ENCODE assay signal across 24 cellular contexts in the genomic region with DNA sequence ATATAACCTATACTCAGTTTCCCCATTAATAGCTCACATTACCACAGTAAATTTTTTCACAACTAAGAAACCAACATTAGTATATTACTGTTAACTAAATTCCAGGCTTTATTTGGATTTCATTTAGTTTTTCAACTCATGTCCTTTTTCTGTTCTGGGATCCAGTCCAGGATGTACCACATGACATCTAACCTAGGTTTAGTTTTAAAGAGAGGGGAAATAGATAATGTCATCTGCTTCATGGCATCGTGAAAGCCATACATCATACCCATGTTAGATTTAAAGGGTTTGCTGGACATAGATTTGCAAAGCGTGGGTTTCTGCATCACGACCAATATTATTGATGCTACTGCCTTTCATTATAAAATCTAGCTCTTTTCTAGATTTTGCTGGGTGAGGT. TPM values are rescaled to one million over a fixed set of nuclear protein-coding genes. Genes with fewer than 3 reads are reported as not detected.
A peak's percentile ranks its signal among the peaks of the same experiment; 100 is the strongest.
DNase-seq lines count a peak whose midpoint lies in the region; ATAC-seq and TF ChIP-seq lines count a peak whose summit lies in the region.
"Had no signal": no experiment of that assay in that cellular context is flagged by ENCODE, and none has a peak within 500 bp of the region (broad histone marks: within the 10 kb centered on the region; RNA-seq: fewer than 3 reads in every experiment).

No MANE protein-coding gene starts in this region.

- no peaks in the 10 kb centered on the region for H3K27me3 ChIP-seq in ACC112 (ENCODE audit: insufficient read depth, low read length)
- H3K27me3 ChIP-seq: BLaER1 treated with 17β-estradiol and CSF1 and Interleukin-3, amounts not matched to agents 10 nM and 100 nM had no signal

- H2AFZ ChIP-seq in ACC112 (ENCODE audit: low read length, unreplicated experiment) = no peak overlapping the region
- H2AFZ ChIP-seq: GM23338 had no signal

- H3K36me3 ChIP-seq in ACC112 (ENCODE audit: insufficient read depth, low read length) = 0 out of 2 replicates have a peak, but pooled peaks cover 3% of the 10 kb centered on the region

- H3K79me2 ChIP-seq in ACC112 (ENCODE audit: control insufficient read depth, insufficient read depth, low read length, unreplicated experiment) = no peaks in the 10 kb centered on the region

- ATAC-seq in activated T-cell treated with anti-CD3 and anti-CD28 coated beads, Interleukin-2, amount 50 U/mL, for 72 hours (replicated peaks in 1 of 2) = no peak
- ATAC-seq: GM23338 had no signal

- peaks cover 12% of the 10 kb centered on the region for H3K4me1 ChIP-seq in ACC112 (ENCODE audit: control insufficient read depth, insufficient read depth, low read length, unreplicated experiment)

- H3K27ac ChIP-seq in ACC112 (ENCODE audit: low read depth, low read length) = peak overlapping the region; percentile 94

- peaks cover 12% of the 10 kb centered on the region for H3K4me1 Mint-ChIP-seq in activated T-cell treated with anti-CD3 and anti-CD28 coated beads, Interleukin-2, amount 50 U/mL, for 72 hours (ENCODE audit: low read depth)
- H3K4me1 Mint-ChIP-seq: GM23338, neural crest cell had no signal

- H3K4me3 ChIP-seq in ACC112 (ENCODE audit: low read depth, low read length) = no peak overlapping the region
- H3K4me3 ChIP-seq in astrocyte of the spinal cord (ENCODE audit: low read depth, low read length) = no peak overlapping the region
- H3K4me3 ChIP-seq in fibroblast of the aortic adventitia (ENCODE audit: low read depth, low read length) = no peak overlapping the region
- H3K4me3 ChIP-seq: BLaER1 treated with 17β-estradiol and CSF1 and Interleukin-3, amounts not matched to agents 10 nM and 100 nM; GM23338; mucosa of descending colon had no signal

- H3K36me3 Mint-ChIP-seq in activated T-cell treated with anti-CD3 and anti-CD28 coated beads, Interleukin-2, amount 50 U/mL, for 72 hours (ENCODE audit: insufficient read depth in 2 of 2) = peaks cover 4 to 9% of the 10 kb centered on the region in 2 donors

- DNase-seq in M059J (ENCODE audit: low read depth) (peak; percentile 20), astrocyte of the spinal cord (ENCODE audit: low read depth, low spot score) (peak; percentile 48), fibroblast of the aortic adventitia (ENCODE audit: low read depth) (peak; percentile 25), SW480 (ENCODE audit: low spot score) (no peak), hepatic stellate cell (ENCODE audit: low spot score) (no peak), NCI-H69 (lab: John Stamatoyannopoulos, UW) (no peak)
- DNase-seq in activated T-cell treated with anti-CD3 and anti-CD28 coated beads, Interleukin-2, amount 50 U/mL, for 72 hours = no peak
- DNase-seq: activated B cell treated with CpG ODN at 0.5 μM for 24 hours; activated CD4-positive, alpha-beta T cell treated with anti-CD3 and anti-CD28 coated beads, Interleukin-2, amount 50 U/mL, for 48 hours; anterior cingulate cortex; Calu3; Karpas-422; mucosa of descending colon; NCI-H1105 treated with DMSO at 0.1 percent for 48 hours; NCI-H2171; NCI-H526; substantia nigra; T-helper 9 cell had no signal

- no peak overlapping the region for H3K27ac Mint-ChIP-seq in activated T-cell treated with anti-CD3 and anti-CD28 coated beads, Interleukin-2, amount 50 U/mL, for 72 hours
- H3K27ac Mint-ChIP-seq: activated naive CD4-positive, alpha-beta T cell treated with anti-CD3 and anti-CD28 coated beads for 36 hours; GM23338; progenitor cell of endocrine pancreas had no signal

- in situ Hi-C loops in astrocyte of the spinal cord (cut with HindIII; ENCODE audit: low sequenced_read_pairs) = no loop called here

- peaks cover 3% of the 10 kb centered on the region in 2 donors for H3K9me3 Mint-ChIP-seq in activated T-cell treated with anti-CD3 and anti-CD28 coated beads, Interleukin-2, amount 50 U/mL, for 72 hours
- H3K9me3 Mint-ChIP-seq: activated naive CD4-positive, alpha-beta T cell treated with anti-CD3 and anti-CD28 coated beads for 36 hours had no signal

- TF ChIP-seq CTCF in astrocyte of the spinal cord (IDR thresholded peaks at IDR 0.05; ENCODE audit: low read depth, low read length) (no peak), fibroblast of the aortic adventitia (IDR thresholded peaks at IDR 0.05; ENCODE audit: insufficient read depth, low read length) (no peak)

- H3K4me3 Mint-ChIP-seq in activated T-cell treated with anti-CD3 and anti-CD28 coated beads, Interleukin-2, amount 50 U/mL, for 72 hours = no peak overlapping the region
- H3K4me3 Mint-ChIP-seq: activated naive CD4-positive, alpha-beta T cell treated with anti-CD3 and anti-CD28 coated beads for 36 hours; GM23338; neural crest cell had no signal

- no peaks in the 10 kb centered on the region for H3K27me3 Mint-ChIP-seq in activated T-cell treated with anti-CD3 and anti-CD28 coated beads, Interleukin-2, amount 50 U/mL, for 72 hours (ENCODE audit: low read depth)
- H3K27me3 Mint-ChIP-seq: activated B cell treated with CpG ODN at 0.5 μM for 24 hours, progenitor cell of endocrine pancreas had no signal

RNA-seq across cellular contexts. Expression of a gene that starts 33.2 kb away (rescaled TPM):
- total RNA-seq in M059J (2014; rRNA removed; shearing (Covaris generic)) = 12.2 and 14.6 TPM in 2 replicates
- 10.8 and 19.0 TPM in 2 replicates for total RNA-seq in fibroblast of the aortic adventitia (ENCODE audit: low replicate concordance)
- 10 to 100 TPM; 16.6 to 17.2 TPM for total RNA-seq in activated T-cell treated with anti-CD3 and anti-CD28 coated beads, Interleukin-2, amount 50 U/mL, for 72 hours

RNA-seq across cellular contexts. Expression of a gene that starts 33.4 kb away (rescaled TPM):
- total RNA-seq in M059J (2014; rRNA removed; shearing (Covaris generic)) = 10.4 and 10.6 TPM in 2 replicates
- total RNA-seq in fibroblast of the aortic adventitia (ENCODE audit: low replicate concordance) = 8.5 and 9.9 TPM in 2 replicates
- 10 to 100 TPM in 1 of 2 donors, 1 to 10 TPM in 1; 7.9 to 11.4 TPM for total RNA-seq in activated T-cell treated with anti-CD3 and anti-CD28 coated beads, Interleukin-2, amount 50 U/mL, for 72 hours

RNA-seq across cellular contexts. Expression of a gene that starts 35.3 kb away (rescaled TPM):
- total RNA-seq in M059J (2014; rRNA removed; shearing (Covaris generic)) = 11.6 and 11.9 TPM in 2 replicates
- 5.5 and 14.0 TPM in 2 replicates for total RNA-seq in fibroblast of the aortic adventitia (ENCODE audit: low replicate concordance)
- 1 to 10 TPM; 4.1 to 7.3 TPM for total RNA-seq in activated T-cell treated with anti-CD3 and anti-CD28 coated beads, Interleukin-2, amount 50 U/mL, for 72 hours

RNA-seq across cellular contexts. Expression of a gene that starts 59.8 kb away (rescaled TPM):
- total RNA-seq in M059J (2014; rRNA removed; shearing (Covaris generic)) = 27.1 and 32.2 TPM in 2 replicates
- 19.3 and 64.4 TPM in 2 replicates for total RNA-seq in fibroblast of the aortic adventitia (ENCODE audit: low replicate concordance)
- 10 to 100 TPM; 76.1 to 79.0 TPM for total RNA-seq in activated T-cell treated with anti-CD3 and anti-CD28 coated beads, Interleukin-2, amount 50 U/mL, for 72 hours

Comparison
In these comparisons a context has a peak if more than half of its experiments do, and no peak if none do; other contexts are left out.
1. DNase-seq: peak in M059J (single experiment), astrocyte of the spinal cord (single experiment) and fibroblast of the aortic adventitia (single experiment); none in SW480 (single experiment), hepatic stellate cell (single experiment), activated T-cell treated with anti-CD3 and anti-CD28 coated beads, Interleukin-2, amount 50 U/mL, for 72 hours (0 of 2) and NCI-H69 (single experiment).